Comparison of ENCODE assay signal across 10 cellular contexts in the genomic region with DNA sequence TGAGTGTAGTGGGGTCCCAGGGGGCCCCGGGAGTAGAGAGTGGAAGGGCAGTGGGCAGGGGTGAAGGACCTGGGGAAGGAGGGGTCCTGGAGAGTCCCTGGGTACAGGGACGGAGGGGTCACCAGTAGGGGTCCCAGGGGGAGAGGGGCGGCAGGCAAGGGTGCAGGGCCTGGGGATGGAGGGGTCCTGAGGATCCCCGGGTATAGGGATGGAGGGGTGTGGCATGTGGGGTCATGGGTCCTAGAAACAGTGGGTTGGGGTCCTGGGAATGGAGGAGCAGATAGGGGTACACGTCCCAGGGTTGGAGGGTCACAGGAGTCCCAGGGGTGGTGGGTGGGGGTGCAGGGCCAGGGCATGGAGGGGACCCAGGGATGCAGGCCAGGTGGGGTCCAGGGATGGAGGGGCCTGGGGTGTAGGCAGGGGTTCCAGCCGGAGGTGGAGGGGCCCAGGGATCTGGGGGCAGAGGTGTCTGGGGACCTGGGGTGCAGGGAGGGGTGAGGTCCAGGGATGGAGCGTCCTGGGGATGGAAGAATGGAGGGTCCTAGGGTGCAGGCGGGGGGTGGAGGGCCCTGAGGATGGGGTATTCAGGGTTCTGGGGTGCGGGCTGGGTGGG. TPM values are rescaled to one million over a fixed set of nuclear protein-coding genes. Genes with fewer than 3 reads are reported as not detected.
DNase-seq lines count a peak whose midpoint lies in the region; ATAC-seq and TF ChIP-seq lines count a peak whose summit lies in the region.
"Had no signal": no experiment of that assay in that cellular context is flagged by ENCODE, and none has a peak within 500 bp of the region (broad histone marks: within the 10 kb centered on the region; RNA-seq: fewer than 3 reads in every experiment).

No MANE protein-coding gene starts in this region.

- H3K27ac ChIP-seq in ACC112 (ENCODE audit: low read depth, low read length) (no peak overlapping the region), KMS-11 (no peak overlapping the region), SJCRH30 (no peak overlapping the region)

- peak overlapping the region; percentile 57; the same call in 1 of the 2 replicates for H3K4me2 ChIP-seq in KMS-11

- no peak for DNase-seq in chondrocyte (ENCODE audit: low spot score)
- no peak for DNase-seq in naive B cell
- no peak for DNase-seq in SJCRH30
- no peak for DNase-seq in A172 (ENCODE audit: low spot score)
- no peak for DNase-seq in DMS153 (lab: John Stamatoyannopoulos, UW)
- DNase-seq: activated CD4-positive, CD25-positive, alpha-beta regulatory T cell treated with anti-CD3 and anti-CD28 coated beads, Interleukin-2, amount 50 U/mL, for 72 hours; NCI-H146 had no signal

- peaks cover 15% of the 10 kb centered on the region for H3K4me1 Mint-ChIP-seq in chondrocyte (ENCODE audit: low read depth)
- peaks cover 22 to 58% (median 54%) of the 10 kb centered on the region in 3 donors for H3K4me1 Mint-ChIP-seq in naive B cell

- no peaks in the 10 kb centered on the region for H4K20me1 ChIP-seq in KMS-11 (ENCODE audit: insufficient read depth)

- no peaks in the 10 kb centered on the region for H3K27me3 Mint-ChIP-seq in chondrocyte (ENCODE audit: low read depth)
- H3K27me3 Mint-ChIP-seq in naive B cell, result no peaks in the 10 kb centered on the region

- H3K9me3 Mint-ChIP-seq in chondrocyte (ENCODE audit: low read depth), result no peaks in the 10 kb centered on the region
- no peaks in the 10 kb centered on the region for H3K9me3 Mint-ChIP-seq in naive B cell

- H3K36me3 ChIP-seq in ACC112 (ENCODE audit: insufficient read depth, low read length) (no peaks in the 10 kb centered on the region), KMS-11 (ENCODE audit: insufficient read depth) (no peaks in the 10 kb centered on the region), SJCRH30 (no peaks in the 10 kb centered on the region)

- peak overlapping the region; percentile 80 for H3K4me3 ChIP-seq in ACC112 (ENCODE audit: low read depth, low read length)
- H3K4me3 ChIP-seq in KMS-11 (IDR thresholded peaks at IDR 0.05; ENCODE audit: insufficient read depth, low read depth, low read length), result no peak overlapping the region
- H3K4me3 ChIP-seq in SJCRH30, result no peak overlapping the region

- TF ChIP-seq CTCF in KMS-11 (conservative IDR thresholded peaks at IDR 0.05; ENCODE audit: low read depth, low read length) (no peak), chondrocyte (IDR thresholded peaks at IDR 0.05) (no peak)

- ATAC-seq in naive B cell (ENCODE audit: low read depth in 2 of 2) (no peak), GM21360 (IDR thresholded peaks at IDR 0.05; ENCODE audit: unreplicated experiment) (no peak)

- H3K27ac Mint-ChIP-seq in chondrocyte (ENCODE audit: unreplicated experiment) (no peak overlapping the region), naive B cell (peak overlapping the region in 3 of 6 donors; percentile 65 to 83 (median 81))

- no peaks in the 10 kb centered on the region for H3K9me3 ChIP-seq in SJCRH30 (replicated peaks)

- peaks cover 3% of the 10 kb centered on the region for H3K4me1 ChIP-seq in ACC112 (ENCODE audit: control insufficient read depth, insufficient read depth, low read length, unreplicated experiment)
- peaks cover 2% of the 10 kb centered on the region for H3K4me1 ChIP-seq in KMS-11 (ENCODE audit: low read depth, poor library complexity, severe bottlenecking)
- no peaks in the 10 kb centered on the region for H3K4me1 ChIP-seq in SJCRH30

- peaks cover 30% of the 10 kb centered on the region for H3K79me2 ChIP-seq in ACC112 (ENCODE audit: control insufficient read depth, insufficient read depth, low read length, unreplicated experiment)
- peaks cover 21% of the 10 kb centered on the region; the same call in 1 of the 2 replicates for H3K79me2 ChIP-seq in KMS-11 (ENCODE audit: insufficient read depth, low read depth)

- H2AFZ ChIP-seq in ACC112 (ENCODE audit: low read length, unreplicated experiment), result no peak overlapping the region
- H2AFZ ChIP-seq in KMS-11 (ENCODE audit: low read depth), result no peak overlapping the region

- H3K36me3 Mint-ChIP-seq in chondrocyte (ENCODE audit: low read depth) (peaks cover 2% of the 10 kb centered on the region), naive B cell (no peaks in the 10 kb centered on the region)

- no peak overlapping the region; the same call in 1 of the 2 replicates for H3K9ac ChIP-seq in KMS-11

- peak overlapping the region; percentile 58 for H3K4me3 Mint-ChIP-seq in chondrocyte (ENCODE audit: unreplicated experiment)
- H3K4me3 Mint-ChIP-seq in naive B cell, result peak overlapping the region; percentile 16 to 88 (median 76)

- no peaks in the 10 kb centered on the region for H3K27me3 ChIP-seq in ACC112 (ENCODE audit: insufficient read depth, low read length)
- H3K27me3 ChIP-seq in KMS-11 (ENCODE audit: insufficient read depth, low read depth), result no peaks in the 10 kb centered on the region
- H3K27me3 ChIP-seq in SJCRH30, result no peaks in the 10 kb centered on the region

RNA-seq across cellular contexts. Expression of gene BTBD2, which starts 1.3 kb away (rescaled TPM):
- total RNA-seq in chondrocyte, result 61.0 to 66.2 TPM (median 65.9 TPM) in 3 replicates
- 1 to 10 TPM; 1.7 to 9.2 (median 4.8) TPM for polyA plus RNA-seq in naive B cell (ENCODE audit: low read depth in 6 of 6)
- total RNA-seq in SJCRH30 (2014; rRNA removed; shearing (Covaris generic)), result 13.9 and 16.2 TPM in 2 replicates
- total RNA-seq in A172 (2014; rRNA removed; shearing (Covaris generic)), result 54.7 and 60.4 TPM in 2 replicates

RNA-seq across cellular contexts. Expression of gene MKNK2, which starts 36.9 kb away (rescaled TPM):
- 32.8 to 127 TPM (median 125 TPM) in 3 replicates for total RNA-seq in chondrocyte
- 100 to 1,000 TPM in 1 of 6 donors, 10 to 100 TPM in 5; 51.1 to 102 (median 57.1) TPM for polyA plus RNA-seq in naive B cell (ENCODE audit: low read depth in 6 of 6)
- 33.2 and 34.5 TPM in 2 replicates for total RNA-seq in SJCRH30 (2014; rRNA removed; shearing (Covaris generic))
- 40.4 and 53.8 TPM in 2 replicates for total RNA-seq in A172 (2014; rRNA removed; shearing (Covaris generic))
